In the genomic region with DNA sequence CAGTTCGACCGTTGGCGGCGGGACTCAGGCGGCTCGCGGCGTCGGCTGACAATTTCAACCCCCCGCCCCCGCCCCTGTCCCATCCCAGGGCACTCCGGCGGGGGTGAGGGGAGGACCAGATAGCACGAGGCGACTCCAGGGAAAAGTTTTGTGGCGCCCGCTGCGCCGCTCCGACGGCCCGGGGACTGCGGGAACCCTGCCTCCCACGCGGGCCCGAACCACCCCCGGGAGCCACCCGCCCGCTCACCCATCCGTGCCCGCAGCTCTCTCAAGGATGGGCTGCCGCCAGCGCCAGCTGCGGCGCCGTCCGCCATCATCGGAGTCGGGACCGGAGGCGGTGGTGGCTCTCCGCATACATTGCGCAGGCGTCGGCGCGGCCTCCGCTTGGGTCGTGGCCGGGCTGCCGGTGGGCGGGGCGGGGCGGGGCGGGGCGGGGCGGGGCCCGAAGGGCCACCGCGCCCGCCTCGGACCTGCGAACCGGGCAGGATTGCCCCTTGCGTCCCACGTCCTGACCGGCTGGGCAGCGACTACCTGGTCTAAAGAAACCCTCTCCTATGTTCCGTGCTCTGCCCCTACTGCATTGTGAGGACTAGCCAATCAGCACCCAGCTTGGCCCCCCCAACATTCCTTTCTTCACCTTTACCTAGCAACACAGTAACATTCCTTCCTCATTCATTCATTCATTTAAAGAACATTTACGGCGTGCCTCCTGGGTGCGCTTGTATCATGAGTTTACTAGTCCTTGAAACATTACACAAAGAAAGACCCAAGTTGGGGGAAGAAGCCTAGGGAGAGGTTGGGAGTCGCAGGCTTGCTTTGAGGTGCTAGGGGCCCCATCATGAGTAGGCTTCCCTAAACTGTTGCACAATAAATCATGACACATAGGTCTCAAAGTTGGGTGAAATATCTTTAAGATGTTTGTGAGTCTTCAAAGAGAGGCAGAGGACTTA, we compare ENCODE assay signal across 8 cellular contexts. TPM values are rescaled to one million over a fixed set of nuclear protein-coding genes. Genes with fewer than 3 reads are reported as not detected.
DNase-seq lines count a peak whose midpoint lies in the region; ATAC-seq lines count a peak whose summit lies in the region.

Gene MAP7D3 (minus strand): TSS at position 359 of the 950 bp plus-strand sequence. CDS start 42 bp downstream, at position 317.

- H3K27ac ChIP-seq in mesenchymal stem cell (ENCODE audit: low read length, poor library complexity, severe bottlenecking): no peak within 1 kb of the TSS

- peak; percentile 85 for ATAC-seq in HG02885 (IDR thresholded peaks at IDR 0.05; ENCODE audit: poor library complexity, unreplicated experiment)

- H3K18ac ChIP-seq in mesenchymal stem cell (ENCODE audit: low read depth in 1 of 2, low read length in 2 of 2): peak within 1 kb of the TSS; percentile 18 to 66

- H2BK12ac ChIP-seq in mesenchymal stem cell (ENCODE audit: low read length in 2 of 2): peak within 1 kb of the TSS in 1 of 2 experiments; percentile 29

- H3K23ac ChIP-seq in mesenchymal stem cell (ENCODE audit: low read length in 2 of 2): no peak within 1 kb of the TSS

- H4K91ac ChIP-seq in mesenchymal stem cell (ENCODE audit: low read length): no peak within 1 kb of the TSS

- peak within 1 kb of the TSS; percentile 69 for H2AK5ac ChIP-seq in mesenchymal stem cell (ENCODE audit: low read length, severe bottlenecking)

- H3K4me3 ChIP-seq in mesenchymal stem cell (ENCODE audit: insufficient read depth in 1 of 2, low read depth in 1 of 2, low read length in 2 of 2): peak within 1 kb of the TSS; percentile 79 to 80

- no peak within 1 kb of the TSS for H2BK120ac ChIP-seq in mesenchymal stem cell (ENCODE audit: low read depth, low read length)

- H4K8ac ChIP-seq in mesenchymal stem cell (ENCODE audit: low read length): peak within 1 kb of the TSS; percentile 55

- H3K9ac ChIP-seq in mesenchymal stem cell (ENCODE audit: low read length): peak within 1 kb of the TSS; percentile 84

- H3K36me3 ChIP-seq in mesenchymal stem cell (ENCODE audit: control insufficient read depth in 1 of 2, insufficient read depth in 2 of 2, low read depth in 1 of 2, low read length in 2 of 2): no peaks in the 10 kb centered on the region

- peaks cover 1% of the 10 kb centered on the region for H3K4me1 ChIP-seq in mesenchymal stem cell (ENCODE audit: control insufficient read depth, insufficient read depth, low read depth, low read length)

- peak within 1 kb of the TSS in 1 of 2 experiments; percentile 58 for H3K4ac ChIP-seq in mesenchymal stem cell (ENCODE audit: low read depth in 1 of 2, low read length in 2 of 2)

- no peak within 1 kb of the TSS for H2BK5ac ChIP-seq in mesenchymal stem cell (ENCODE audit: low read depth, low read length, poor library complexity, severe bottlenecking)

- peak within 1 kb of the TSS; percentile 68 for H3K4me2 ChIP-seq in mesenchymal stem cell (ENCODE audit: low read length, poor library complexity, severe bottlenecking)

- H3K14ac ChIP-seq in mesenchymal stem cell (ENCODE audit: low read length in 2 of 2): no peak within 1 kb of the TSS

- no peaks in the 10 kb centered on the region for H3K79me1 ChIP-seq in mesenchymal stem cell (replicated peaks; ENCODE audit: low read length, poor library complexity, severe bottlenecking)

- no peaks in the 10 kb centered on the region for H3K9me3 ChIP-seq in mesenchymal stem cell (ENCODE audit: control insufficient read depth, low read length)

- H2BK15ac ChIP-seq in mesenchymal stem cell (ENCODE audit: low read depth, poor library complexity, severe bottlenecking): peak within 1 kb of the TSS; percentile 95

- peak; percentile 8 for DNase-seq in NCI-H1436 (lab: John Stamatoyannopoulos, UW)
- no peak for DNase-seq in NCI-H1436 treated with DMSO at 0.1 percent for 48 hours (lab: John Stamatoyannopoulos, UW)
- DNase-seq in NCI-H226: peak; percentile 38
- DNase-seq in activated CD4-positive, alpha-beta T cell treated with anti-CD3 and anti-CD28 coated beads, Interleukin-2, amount 50 U/mL, for 48 hours: peak; percentile 57 to 64
- peak; percentile 41 for DNase-seq in effector CD8-positive, alpha-beta T cell (lab: John Stamatoyannopoulos, UW)
- DNase-seq in mesenchymal stem cell: peak; percentile 58
- DNase-seq in stimulated activated CD8-positive, alpha-beta memory T cell treated with anti-CD3 and anti-CD28 coated beads, Interleukin-15, amount 100 ng/mL, for 1 hour (ENCODE audit: low read depth): peak; percentile 14

- 0% methylated on average over 31 of the region's 73 CpGs for WGBS in mesenchymal stem cell

- H2AFZ ChIP-seq in mesenchymal stem cell (ENCODE audit: low read depth, low read length): peak within 1 kb of the TSS; percentile 39

- peaks cover 0 to 17% of the 10 kb centered on the region in 2 experiments for H3K27me3 ChIP-seq in mesenchymal stem cell (ENCODE audit: control insufficient read depth in 1 of 2, insufficient read depth in 1 of 2, low read length in 2 of 2)

RNA-seq across cellular contexts. Expression of gene MAP7D3, which starts in this region (rescaled TPM):
- polyA plus RNA-seq in mesenchymal stem cell (2013, experiment 1 of 2): 55.4 TPM
- polyA plus RNA-seq in mesenchymal stem cell (2013, experiment 2 of 2): 50.7 TPM
